Comparison of ENCODE assay signal across 8 cellular contexts in the genomic region with DNA sequence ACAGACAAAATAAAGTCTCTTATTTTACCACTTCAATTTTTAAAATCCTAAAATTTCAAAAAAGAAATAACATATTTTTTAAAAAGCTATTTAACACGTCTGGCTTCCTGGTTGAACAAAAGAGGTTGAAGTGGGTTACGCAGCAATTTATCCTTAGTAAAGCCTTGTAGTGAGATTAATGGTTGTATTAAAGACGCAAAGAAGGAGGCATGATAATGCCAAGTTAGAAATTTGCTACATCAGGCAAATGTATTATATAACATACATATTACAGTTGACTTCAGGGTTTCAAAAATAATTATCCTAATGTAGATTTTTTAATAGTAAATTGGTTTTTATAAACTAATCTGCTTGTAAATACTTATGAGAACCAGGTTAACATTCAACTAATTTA. TPM values are rescaled to one million over a fixed set of nuclear protein-coding genes. Genes with fewer than 3 reads are reported as not detected.
DNase-seq lines count a peak whose midpoint lies in the region; ATAC-seq, FAIRE-seq and TF ChIP-seq lines count a peak whose summit lies in the region.

No MANE protein-coding gene starts in this region.

- no peak for TF ChIP-seq CTCF in left ventricle myocardium inferior (IDR thresholded peaks at IDR 0.05; ENCODE audit: borderline replicate concordance)
- TF ChIP-seq CTCF in thoracic aorta (IDR thresholded peaks at IDR 0.05): no peak
- no peak for TF ChIP-seq CTCF in lower leg skin (IDR thresholded peaks at IDR 0.05)

- H3K9me3 Mint-ChIP-seq in activated CD4-positive, alpha-beta memory T cell treated with anti-CD3 and anti-CD28 coated beads, Interleukin-2, amount 10 ng/mL, durations not matched to agents 7 days and 5 days: no peaks in the 10 kb centered on the region
- no peaks in the 10 kb centered on the region for H3K9me3 Mint-ChIP-seq in activated CD4-positive, alpha-beta memory T cell treated with anti-CD3 and anti-CD28 coated beads for 36 hours

- H3K4me1 ChIP-seq in left ventricle myocardium inferior (peaks cover 59% of the 10 kb centered on the region), thoracic aorta (ENCODE audit: control insufficient read depth in 1 of 2, low read depth in 2 of 2) (peaks cover 30 to 34% of the 10 kb centered on the region in 2 donors)

- H3K27me3 ChIP-seq in left ventricle myocardium inferior (ENCODE audit: low read depth): no peaks in the 10 kb centered on the region
- no peaks in the 10 kb centered on the region for H3K27me3 ChIP-seq in thoracic aorta (replicated peaks; ENCODE audit: insufficient read depth)

- WGBS in lower leg skin, 2 donors: 13 to 17% methylated on average over 3 of the region's 3 CpGs

- H3K9me3 ChIP-seq in T-helper 17 cell (ENCODE audit: control insufficient read depth, low read length, poor library complexity, severe bottlenecking): no peaks in the 10 kb centered on the region
- H3K9me3 ChIP-seq in left ventricle myocardium inferior (replicated peaks): no peaks in the 10 kb centered on the region
- H3K9me3 ChIP-seq in thoracic aorta: no peaks in the 10 kb centered on the region

- no peak for FAIRE-seq in GM19239 (lab: Jason Lieb, UNC)

- H3K36me3 ChIP-seq in left ventricle myocardium inferior: no peaks in the 10 kb centered on the region
- H3K36me3 ChIP-seq in thoracic aorta: no peaks in the 10 kb centered on the region

- CTCF ChIA-PET in activated CD4-positive, alpha-beta memory T cell treated with anti-CD3 and anti-CD28 coated beads, Interleukin-2, amount 10 ng/mL, durations not matched to agents 7 days and 5 days (lab: Charles Lee): interaction anchor here (1.1 to 2.2 kb wide), 3 partner anchors 11 to 35 kb away, joined by 3 to 13 read pairs (median 5); a partner anchor contains a TSS
- CTCF ChIA-PET in activated CD4-positive, alpha-beta memory T cell treated with anti-CD3 and anti-CD28 coated beads for 36 hours (lab: Charles Lee): interaction anchor here (0.5 to 2.8 kb wide), 2 partner anchors 34 to 168 kb away, joined by 3 to 15 read pairs; no protein-coding TSS in a partner anchor

- peaks cover 3% of the 10 kb centered on the region for H3K36me3 Mint-ChIP-seq in activated CD4-positive, alpha-beta memory T cell treated with anti-CD3 and anti-CD28 coated beads, Interleukin-2, amount 10 ng/mL, durations not matched to agents 7 days and 5 days (ENCODE audit: low read depth)
- peaks cover 5% of the 10 kb centered on the region for H3K36me3 Mint-ChIP-seq in activated CD4-positive, alpha-beta memory T cell treated with anti-CD3 and anti-CD28 coated beads for 36 hours
- no peaks in the 10 kb centered on the region for H3K36me3 Mint-ChIP-seq in T-helper 17 cell (ENCODE audit: low read depth)

- DNase-seq in activated CD4-positive, alpha-beta memory T cell treated with anti-CD3 and anti-CD28 coated beads, Interleukin-2, amount 10 ng/mL, durations not matched to agents 7 days and 5 days: no peak
- DNase-seq in activated CD4-positive, alpha-beta memory T cell treated with anti-CD3 and anti-CD28 coated beads for 36 hours: no peak
- DNase-seq in T-helper 17 cell (no peak), left ventricle myocardium inferior (no peak), thoracic aorta (ENCODE audit: low spot score) (no peak), lower leg skin (ENCODE audit: low spot score in 2 of 2) (no peak), GM19239 (ENCODE audit: insufficient read length, low spot score) (no peak), activated T-cell treated with anti-CD3 and anti-CD28 coated beads for 4 hours (no peak)

- intact Hi-C loops in activated CD4-positive, alpha-beta memory T cell treated with anti-CD3 and anti-CD28 coated beads for 36 hours (cut with micrococcal nuclease): loop anchor here (1.0 to 5.0 kb wide), 3 partner anchors 34 to 155 kb away; no protein-coding TSS in a partner anchor
- intact Hi-C loops in left ventricle myocardium inferior (cut with micrococcal nuclease): no loop called here
- intact Hi-C loops in lower leg skin (cut with DNase I; ENCODE audit: low total_unique reads): no loop called here

- peaks cover 20% of the 10 kb centered on the region for H3K4me1 Mint-ChIP-seq in activated CD4-positive, alpha-beta memory T cell treated with anti-CD3 and anti-CD28 coated beads, Interleukin-2, amount 10 ng/mL, durations not matched to agents 7 days and 5 days
- peaks cover 30% of the 10 kb centered on the region for H3K4me1 Mint-ChIP-seq in activated CD4-positive, alpha-beta memory T cell treated with anti-CD3 and anti-CD28 coated beads for 36 hours (ENCODE audit: low read depth)
- peaks cover 18% of the 10 kb centered on the region for H3K4me1 Mint-ChIP-seq in T-helper 17 cell

- POLR2A ChIA-PET in activated CD4-positive, alpha-beta memory T cell treated with anti-CD3 and anti-CD28 coated beads, Interleukin-2, amount 10 ng/mL, durations not matched to agents 7 days and 5 days (lab: Charles Lee): interaction anchor here (1.1 to 3.4 kb wide), 5 partner anchors 8 to 155 kb away, joined by 4 to 41 read pairs (median 5); a partner anchor contains a TSS
- POLR2A ChIA-PET in activated CD4-positive, alpha-beta memory T cell treated with anti-CD3 and anti-CD28 coated beads for 36 hours (lab: Charles Lee): interaction anchor here (0.7 to 1.6 kb wide), 5 partner anchors 11 to 155 kb away, joined by 3 to 7 read pairs (median 5); a partner anchor contains a TSS

- no peak overlapping the region for H3K4me3 Mint-ChIP-seq in activated CD4-positive, alpha-beta memory T cell treated with anti-CD3 and anti-CD28 coated beads, Interleukin-2, amount 10 ng/mL, durations not matched to agents 7 days and 5 days
- no peak overlapping the region for H3K4me3 Mint-ChIP-seq in activated CD4-positive, alpha-beta memory T cell treated with anti-CD3 and anti-CD28 coated beads for 36 hours
- no peak overlapping the region for H3K4me3 Mint-ChIP-seq in T-helper 17 cell

- peak overlapping the region; percentile 68 for H3K4me3 ChIP-seq in left ventricle myocardium inferior
- H3K4me3 ChIP-seq in thoracic aorta: peak overlapping the region; percentile 92
- H3K4me3 ChIP-seq in lower leg skin (ENCODE audit: low read depth, poor library complexity, severe bottlenecking): no peak overlapping the region

- peak overlapping the region; percentile 86 for H3K27ac ChIP-seq in left ventricle myocardium inferior (replicated peaks)
- H3K27ac ChIP-seq in thoracic aorta: peak overlapping the region; percentile 63 to 95

- TF ChIP-seq POLR2A in lower leg skin (IDR thresholded peaks at IDR 0.05): no peak

- peak overlapping the region; percentile 16 for H3K27ac Mint-ChIP-seq in activated CD4-positive, alpha-beta memory T cell treated with anti-CD3 and anti-CD28 coated beads, Interleukin-2, amount 10 ng/mL, durations not matched to agents 7 days and 5 days
- H3K27ac Mint-ChIP-seq in activated CD4-positive, alpha-beta memory T cell treated with anti-CD3 and anti-CD28 coated beads for 36 hours: no peak overlapping the region
- no peak overlapping the region for H3K27ac Mint-ChIP-seq in T-helper 17 cell

- peak; percentile 10 for ATAC-seq in T-helper 17 cell
- ATAC-seq in thoracic aorta (ENCODE audit: insufficient number of reproducible peaks, low FRiP score, low read depth): no peak

- H3K27me3 Mint-ChIP-seq in activated CD4-positive, alpha-beta memory T cell treated with anti-CD3 and anti-CD28 coated beads, Interleukin-2, amount 10 ng/mL, durations not matched to agents 7 days and 5 days: no peaks in the 10 kb centered on the region
- H3K27me3 Mint-ChIP-seq in activated CD4-positive, alpha-beta memory T cell treated with anti-CD3 and anti-CD28 coated beads for 36 hours: no peaks in the 10 kb centered on the region
- no peaks in the 10 kb centered on the region for H3K27me3 Mint-ChIP-seq in T-helper 17 cell

RNA-seq across cellular contexts. Expression of a gene that starts 35.3 kb away (rescaled TPM):
- 10 to 100 TPM; 45.8 to 46.6 TPM for total RNA-seq in activated CD4-positive, alpha-beta memory T cell treated with anti-CD3 and anti-CD28 coated beads, Interleukin-2, amount 10 ng/mL, durations not matched to agents 7 days and 5 days
- total RNA-seq in activated CD4-positive, alpha-beta memory T cell treated with anti-CD3 and anti-CD28 coated beads for 36 hours: 10 to 100 TPM; 43.2 to 44.7 TPM
- total RNA-seq in T-helper 17 cell (10 to 100 TPM; 46.7 to 49.3 TPM), left ventricle myocardium inferior (54.1 TPM), thoracic aorta (10 to 100 TPM; 49.3 to 58.8 TPM), lower leg skin (10 to 100 TPM; 48.0 to 64.1 (median 57.0) TPM)
